1 cellular context compared by ENCODE assay signal in genomic region chr4:2574058-2574457, GRCh38.
A peak's percentile ranks its signal among the peaks of the same experiment; 100 is the strongest.
TF ChIP-seq lines count a peak whose summit lies in the region.

No MANE protein-coding gene starts in this region.

TF ChIP-seq in HepG2, 621 proteins besides CTCF, POLR2A, EP300 and RAD21:
- no peak for TF ChIP-seq AGO2 (optimal IDR thresholded peaks at IDR 0.05; ENCODE audit: low read depth, low read length)
- TF ChIP-seq, protein P1, sequence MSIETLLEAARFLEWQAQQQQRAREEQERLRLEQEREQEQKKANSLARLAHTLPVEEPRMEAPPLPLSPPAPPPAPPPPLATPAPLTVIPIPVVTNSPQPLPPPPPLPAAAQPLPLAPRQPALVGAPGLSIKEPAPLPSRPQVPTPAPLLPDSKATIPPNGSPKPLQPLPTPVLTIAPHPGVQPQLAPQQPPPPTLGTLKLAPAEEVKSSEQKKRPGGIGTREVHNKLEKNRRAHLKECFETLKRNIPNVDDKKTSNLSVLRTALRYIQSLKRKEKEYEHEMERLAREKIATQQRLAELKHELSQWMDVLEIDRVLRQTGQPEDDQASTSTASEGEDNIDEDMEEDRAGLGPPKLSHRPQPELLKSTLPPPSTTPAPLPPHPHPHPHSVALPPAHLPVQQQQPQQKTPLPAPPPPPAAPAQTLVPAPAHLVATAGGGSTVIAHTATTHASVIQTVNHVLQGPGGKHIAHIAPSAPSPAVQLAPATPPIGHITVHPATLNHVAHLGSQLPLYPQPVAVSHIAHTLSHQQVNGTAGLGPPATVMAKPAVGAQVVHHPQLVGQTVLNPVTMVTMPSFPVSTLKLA (IDR thresholded peaks at IDR 0.05): peak; percentile 91
- TF ChIP-seq SAFB2 (CRISPR knock-in tag; IDR thresholded peaks at IDR 0.05; ENCODE audit: borderline replicate concordance, low read depth): no peak
- no peak for TF ChIP-seq TOPORS (CRISPR knock-in tag; IDR thresholded peaks at IDR 0.05)
- TF ChIP-seq ZNF678 (CRISPR knock-in tag; IDR thresholded peaks at IDR 0.05): no peak
